In genomic region chr17:1091885-1092284, GRCh38 we compare ENCODE assay signal across 24 cellular contexts.
DNase-seq lines count a peak whose midpoint lies in the region; ATAC-seq, FAIRE-seq and TF ChIP-seq lines count a peak whose summit lies in the region.
"Had no signal": no experiment of that assay in that cellular context is flagged by ENCODE, and none has a peak within 500 bp of the region (broad histone marks: within the 10 kb centered on the region; RNA-seq: fewer than 3 reads in every experiment).

No MANE protein-coding gene starts in this region.

- H3K4me2 ChIP-seq in keratinocyte (ENCODE audit: control insufficient read depth, extremely low read depth, insufficient read depth, low read depth, low read length) (peak overlapping the region; percentile 67), GM23248 (ENCODE audit: unreplicated experiment) (no peak overlapping the region)
- H3K4me2 ChIP-seq: A549 had no signal

- H4K20me1 ChIP-seq in keratinocyte (ENCODE audit: control insufficient read depth, extremely low read depth, insufficient read depth, low read length) (no peaks in the 10 kb centered on the region), GM23248 (ENCODE audit: insufficient read depth) (no peaks in the 10 kb centered on the region)

- H3K4me3 ChIP-seq in ascending aorta (no peak overlapping the region), keratinocyte (ENCODE audit: control insufficient read depth in 2 of 3, extremely low read depth in 1 of 3, insufficient read depth in 2 of 3, low read depth in 1 of 3, low read length in 3 of 3) (peak overlapping the region in 1 of 3 experiments; percentile 24), kidney (ENCODE audit: low read length in 2 of 2) (no peak overlapping the region), GM23248 (no peak overlapping the region)
- H3K4me3 ChIP-seq: A549, heart right ventricle, pancreas, right lobe of liver, transverse colon had no signal

- no peaks in the 10 kb centered on the region for H3K9me3 ChIP-seq in ascending aorta
- H3K9me3 ChIP-seq in keratinocyte (ENCODE audit: control insufficient read depth, low read depth, low read length): no peaks in the 10 kb centered on the region
- H3K9me3 ChIP-seq in kidney (ENCODE audit: control insufficient read depth in 1 of 2, low read length in 2 of 2): no peaks in the 10 kb centered on the region
- no peaks in the 10 kb centered on the region for H3K9me3 ChIP-seq in GM23248 (ENCODE audit: low read depth)
- H3K9me3 ChIP-seq: A549, heart right ventricle, pancreas, right lobe of liver, transverse colon had no signal

- no peak overlapping the region for H2AFZ ChIP-seq in keratinocyte (ENCODE audit: control insufficient read depth, low read length)
- H2AFZ ChIP-seq in GM23248: no peak overlapping the region

- dilution Hi-C loops in keratinocyte (cut with MboI; ENCODE audit: extremely low pct_ligation_motif_present, low sequenced_read_pairs): no loop called here

- H3K9ac ChIP-seq in keratinocyte (ENCODE audit: control insufficient read depth, extremely low read depth, insufficient read depth, low read length): peak overlapping the region; percentile 40
- H3K9ac ChIP-seq in kidney (ENCODE audit: low read length in 2 of 2): no peak overlapping the region
- H3K9ac ChIP-seq in GM23248: no peak overlapping the region

- TF ChIP-seq CTCF in ascending aorta (IDR thresholded peaks at IDR 0.05) (no peak), keratinocyte (optimal IDR thresholded peaks at IDR 0.05 in 1 of 3, IDR thresholded peaks at IDR 0.05 in 1 of 3, conservative IDR thresholded peaks at IDR 0.05 in 1 of 3; ENCODE audit: extremely low read depth in 1 of 3, insufficient read depth in 2 of 3, low read length in 3 of 3) (no peak), kidney (IDR thresholded peaks at IDR 0.05; ENCODE audit: borderline replicate concordance, extremely low read depth, insufficient read depth) (no peak)

- no peak for ATAC-seq in GM18511 (IDR thresholded peaks at IDR 0.05; ENCODE audit: unreplicated experiment)
- ATAC-seq: A549; heart right ventricle; pancreas; right lobe of liver; stimulated activated memory B cell treated with anti-CD40 and anti-IgM and Interleukin-4, amounts not matched to agents 10 μg/mL and 1 μg/mL and 100 μg/mL, for 72 hours; T-cell had no signal

- peak overlapping the region; percentile 77 to 87 for H3K27ac ChIP-seq in ascending aorta
- peak overlapping the region; percentile 47 for H3K27ac ChIP-seq in keratinocyte (ENCODE audit: control insufficient read depth, insufficient read depth, low read length)
- H3K27ac ChIP-seq in kidney (ENCODE audit: low read depth in 2 of 2, low read length in 2 of 2): no peak overlapping the region
- no peak overlapping the region for H3K27ac ChIP-seq in GM23248
- H3K27ac ChIP-seq: A549, pancreas, right lobe of liver, transverse colon had no signal

- H3K4me1 ChIP-seq in ascending aorta: peaks cover 12 to 37% of the 10 kb centered on the region in 2 donors
- H3K4me1 ChIP-seq in keratinocyte (ENCODE audit: control insufficient read depth, extremely low read depth, insufficient read depth, low read length): peaks cover 33% of the 10 kb centered on the region
- H3K4me1 ChIP-seq in kidney (ENCODE audit: control insufficient read depth in 1 of 2, insufficient read depth in 1 of 2, low read depth in 1 of 2, low read length in 2 of 2): peaks cover 0 to 2% of the 10 kb centered on the region in 2 donors
- H3K4me1 ChIP-seq in GM23248 (ENCODE audit: insufficient read depth): no peaks in the 10 kb centered on the region

- in situ Hi-C loops in GM23248 (cut with MboI): no loop called here

- intact Hi-C loops in ascending aorta (cut with DNase I): no loop called here
- intact Hi-C loops in kidney (cut with DNase I): no loop called here

- no peaks in the 10 kb centered on the region for H3F3A ChIP-seq in GM23248 (ENCODE audit: insufficient read depth)

- H3K36me3 ChIP-seq in ascending aorta: peaks cover 48 to 65% of the 10 kb centered on the region in 2 donors
- H3K36me3 ChIP-seq in keratinocyte (ENCODE audit: control insufficient read depth in 2 of 2, extremely low read depth in 1 of 2, insufficient read depth in 2 of 2, low read length in 2 of 2): peaks cover 0 to 11% of the 10 kb centered on the region in 2 experiments
- H3K36me3 ChIP-seq in kidney (ENCODE audit: control insufficient read depth in 1 of 2, insufficient read depth in 2 of 2, low read length in 2 of 2): no peaks in the 10 kb centered on the region
- no peaks in the 10 kb centered on the region for H3K36me3 ChIP-seq in GM23248 (ENCODE audit: low read depth)
- H3K36me3 ChIP-seq: pancreas, right lobe of liver had no signal

- DNase-seq in NCI-H510A treated with DMSO at 0.1 percent for 48 hours (lab: John Stamatoyannopoulos, UW) (peak; percentile 20), NCI-H510A (lab: John Stamatoyannopoulos, UW) (no peak), ascending aorta (ENCODE audit: low spot score in 2 of 2) (no peak), keratinocyte (ENCODE audit: low read depth, low spot score) (no peak), ureter (ENCODE audit: low spot score) (peak; percentile 85), kidney (no peak), GM23248 (no peak)
- DNase-seq: activated CD4-positive, alpha-beta T cell treated with anti-CD3 and anti-CD28 coated beads, Interleukin-2, amount 10 ng/mL, durations not matched to agents 7 days and 5 days; activated effector memory CD4-positive, alpha-beta T cell treated with Interleukin-2 at 50 U/mL for 16 hours; GF-D8; HCEC 1CT; heart right ventricle; immature natural killer cell; naive B cell; NCI-H1930; NCI-H526; pancreas; right lobe of liver; SHP77; T-cell; transverse colon had no signal

- H3K27me3 ChIP-seq in ascending aorta (no peaks in the 10 kb centered on the region), keratinocyte (ENCODE audit: control insufficient read depth, extremely low read depth, insufficient read depth, low read length) (no peaks in the 10 kb centered on the region), GM23248 (replicated peaks; ENCODE audit: insufficient read depth) (no peaks in the 10 kb centered on the region)
- H3K27me3 ChIP-seq: heart right ventricle, pancreas, right lobe of liver, transverse colon had no signal

- H3K9me2 ChIP-seq in GM23248 (ENCODE audit: insufficient read depth): no peaks in the 10 kb centered on the region

- FAIRE-seq in keratinocyte (lab: Jason Lieb, UNC) (peak; percentile 84), kidney (lab: Jason Lieb, UNC) (no peak)
- FAIRE-seq: A549, pancreas had no signal

- H3K79me2 ChIP-seq in keratinocyte (ENCODE audit: control insufficient read depth, insufficient read depth, low read length): no peaks in the 10 kb centered on the region
- no peaks in the 10 kb centered on the region for H3K79me2 ChIP-seq in GM23248 (ENCODE audit: insufficient read depth)

- WGBS in GM23248 (ENCODE audit: low coverage in 1 of 2, low lambda C conversion rate in 2 of 2, missing lambda C conversion rate in 2 of 2), 2 experiments: 96% methylated on average over 14 of the region's 14 CpGs

- peaks cover 2% of the 10 kb centered on the region for H3K9me1 ChIP-seq in keratinocyte (ENCODE audit: control insufficient read depth, extremely low read depth, insufficient read depth, low read length)

Comparison
In these comparisons a context has a peak if more than half of its experiments do, and no peak if none do; other contexts are left out.
1. DNase-seq: peak in NCI-H510A treated with DMSO at 0.1 percent for 48 hours (single experiment) and ureter (single experiment); none in NCI-H510A (single experiment), ascending aorta (0 of 2), keratinocyte (single experiment), kidney (single experiment) and GM23248 (single experiment).
2. H3K27ac ChIP-seq: peak in ascending aorta (2 of 2) and keratinocyte (single experiment); none in kidney (0 of 2) and GM23248 (single experiment).